Comparison of ENCODE assay signal across 1 cellular context in genomic region chr7:158367634-158367982, GRCh38.
TF ChIP-seq lines count a peak whose summit lies in the region.

No MANE protein-coding gene starts in this region.

TF ChIP-seq in SK-N-SH treated with all-trans-retinoic acid at 6 μM for 48 hours, 23 proteins besides CTCF, POLR2A, EP300 and RAD21 (continued from another document):
- TF ChIP-seq CSRNP3 (CRISPR knock-in tag; IDR thresholded peaks at IDR 0.05) (no peak), TSHZ2 (CRISPR knock-in tag; IDR thresholded peaks at IDR 0.05) (no peak), ZFP30 (CRISPR knock-in tag; IDR thresholded peaks at IDR 0.05) (no peak), CSDC2 (CRISPR knock-in tag; IDR thresholded peaks at IDR 0.05) (no peak), BACH2 (CRISPR knock-in tag; IDR thresholded peaks at IDR 0.05; ENCODE audit: borderline replicate concordance) (no peak), TCF4 (CRISPR knock-in tag; IDR thresholded peaks at IDR 0.05; ENCODE audit: borderline replicate concordance) (no peak), PATZ1 (CRISPR knock-in tag; IDR thresholded peaks at IDR 0.05; ENCODE audit: borderline replicate concordance) (no peak), ZNF70 (CRISPR knock-in tag; IDR thresholded peaks at IDR 0.05) (no peak), PPARA (CRISPR knock-in tag; IDR thresholded peaks at IDR 0.05; ENCODE audit: borderline replicate concordance) (no peak), ZFP3 (CRISPR knock-in tag; IDR thresholded peaks at IDR 0.05) (no peak), RARB (CRISPR knock-in tag; IDR thresholded peaks at IDR 0.05) (no peak), GLIS3 (CRISPR knock-in tag; IDR thresholded peaks at IDR 0.05) (no peak)
